In genomic region chr22:32752868-32753520, GRCh38 we compare ENCODE assay signal across 16 cellular contexts. TPM values are rescaled to one million over a fixed set of nuclear protein-coding genes. Genes with fewer than 3 reads are reported as not detected.
DNase-seq lines count a peak whose midpoint lies in the region; ATAC-seq and TF ChIP-seq lines count a peak whose summit lies in the region.
"Had no signal": no experiment of that assay in that cellular context is flagged by ENCODE, and none has a peak within 500 bp of the region (broad histone marks: within the 10 kb centered on the region; RNA-seq: fewer than 3 reads in every experiment).

No MANE protein-coding gene starts in this region.

- H3K36me3 Mint-ChIP-seq in activated naive CD4-positive, alpha-beta T cell treated with anti-CD3 and anti-CD28 coated beads, Interleukin-2, amount 50 U/mL, for 72 hours = no peaks in the 10 kb centered on the region

- peak overlapping the region; percentile 42 for H3K18ac ChIP-seq in trophoblast cell (ENCODE audit: low read length)

- peak overlapping the region; percentile 71 for H2AK5ac ChIP-seq in trophoblast cell (ENCODE audit: low read length)

- DNase-seq in AG08396 (ENCODE audit: low spot score) (peak; percentile 21), MV-4-11 (lab: John Stamatoyannopoulos, UW) (peak; percentile 45), fibroblast of the aortic adventitia (ENCODE audit: low read depth) (peak; percentile 41), trophoblast cell (no peak), Kasumi-1 (lab: John Stamatoyannopoulos, UW) (no peak), Ammon's horn (ENCODE audit: low spot score) (no peak)
- DNase-seq in activated naive CD4-positive, alpha-beta T cell treated with anti-CD3 and anti-CD28 coated beads, Interleukin-2, amount 50 U/mL, for 72 hours (ENCODE audit: low spot score in 2 of 2) = no peak
- no peak for DNase-seq in activated CD4-positive, alpha-beta T cell treated with anti-CD3 and anti-CD28 coated beads for 48 hours
- DNase-seq: DMS153; NCI-H1105 treated with DMSO at 0.1 percent for 48 hours; NCI-H446 treated with DMSO at 0.1 percent for 48 hours; stimulated activated CD4-positive, alpha-beta T cell treated with anti-CD3 and anti-CD28 coated beads, Interleukin-15, amount 100 ng/mL, for 24 hours; upper lobe of right lung had no signal

- WGBS in trophoblast cell (ENCODE audit: extremely low coverage, insufficient coverage, insufficient read length) = no CpG with 5 or more reads among the region's 10 CpGs

- H3K9me3 Mint-ChIP-seq in activated naive CD4-positive, alpha-beta T cell treated with anti-CD3 and anti-CD28 coated beads, Interleukin-2, amount 50 U/mL, for 72 hours = no peaks in the 10 kb centered on the region
- H3K9me3 Mint-ChIP-seq: HFFc6 had no signal

- H2AFZ ChIP-seq in trophoblast cell (ENCODE audit: insufficient read depth, low read length, poor library complexity) = no peak overlapping the region

- no peak overlapping the region for H3K4me2 ChIP-seq in trophoblast cell (ENCODE audit: low read length)

- no peak overlapping the region for H3K27ac ChIP-seq in trophoblast cell (ENCODE audit: low read depth, low read length)
- H3K27ac ChIP-seq: neutrophil, upper lobe of right lung had no signal

- peaks cover 26 to 31% of the 10 kb centered on the region in 2 experiments for H3K4me1 ChIP-seq in trophoblast cell (ENCODE audit: control insufficient read depth in 1 of 2, insufficient read depth in 2 of 2, low read length in 2 of 2)

- no peak overlapping the region for H3K27ac Mint-ChIP-seq in activated naive CD4-positive, alpha-beta T cell treated with anti-CD3 and anti-CD28 coated beads, Interleukin-2, amount 50 U/mL, for 72 hours
- H3K27ac Mint-ChIP-seq: HFFc6 had no signal

- H2BK12ac ChIP-seq in trophoblast cell (ENCODE audit: low read length) = peak overlapping the region; percentile 67

- ATAC-seq in activated naive CD4-positive, alpha-beta T cell treated with anti-CD3 and anti-CD28 coated beads, Interleukin-2, amount 50 U/mL, for 72 hours = no peak
- ATAC-seq: upper lobe of right lung had no signal

- no peak overlapping the region for H3K4me3 ChIP-seq in fibroblast of the aortic adventitia (ENCODE audit: low read depth, low read length)
- H3K4me3 ChIP-seq in trophoblast cell (ENCODE audit: low read depth, low read length) = no peak overlapping the region
- H3K4me3 ChIP-seq: lung, upper lobe of right lung had no signal

- peak overlapping the region; percentile 34 for H4K8ac ChIP-seq in trophoblast cell (ENCODE audit: low read depth, low read length)

- H3K27me3 ChIP-seq in trophoblast cell (ENCODE audit: insufficient read depth, low read length) = no peaks in the 10 kb centered on the region
- H3K27me3 ChIP-seq: neutrophil, upper lobe of right lung had no signal

- H2BK120ac ChIP-seq in trophoblast cell (ENCODE audit: insufficient read depth, low read length, poor library complexity) = peak overlapping the region; percentile 74

- no peaks in the 10 kb centered on the region for H3K79me2 ChIP-seq in trophoblast cell (ENCODE audit: control insufficient read depth, insufficient read depth, low read length, poor library complexity)

- H3K36me3 ChIP-seq in trophoblast cell (ENCODE audit: control insufficient read depth in 1 of 2, insufficient read depth in 2 of 2, low read length in 2 of 2) = no peaks in the 10 kb centered on the region
- H3K36me3 ChIP-seq: neutrophil, upper lobe of right lung had no signal

- H3K79me1 ChIP-seq in trophoblast cell (ENCODE audit: low read length) = peaks cover 22% of the 10 kb centered on the region

- H3K23ac ChIP-seq in trophoblast cell (ENCODE audit: low read length) = no peak overlapping the region

- H4K12ac ChIP-seq in trophoblast cell (ENCODE audit: low read depth, low read length) = no peak overlapping the region

- H3K9ac ChIP-seq in trophoblast cell (ENCODE audit: low read length) = no peak overlapping the region

- H3K9me3 ChIP-seq in trophoblast cell (ENCODE audit: insufficient read depth, low read depth, low read length) = no peaks in the 10 kb centered on the region
- H3K9me3 ChIP-seq: neutrophil, upper lobe of right lung had no signal

- peak overlapping the region; percentile 78 for H4K91ac ChIP-seq in trophoblast cell (ENCODE audit: low read depth, low read length)

- H2BK5ac ChIP-seq in trophoblast cell (ENCODE audit: low read depth, low read length, poor library complexity) = peak overlapping the region; percentile 34

- no peak for TF ChIP-seq CTCF in fibroblast of the aortic adventitia (IDR thresholded peaks at IDR 0.05; ENCODE audit: insufficient read depth, low read length)

- H3K14ac ChIP-seq in trophoblast cell (ENCODE audit: low read length) = peak overlapping the region; percentile 63

- peak overlapping the region; percentile 49 for H3K4ac ChIP-seq in trophoblast cell (ENCODE audit: low read depth, low read length)

RNA-seq across cellular contexts. Expression of gene TIMP3, which starts 48.5 kb away (rescaled TPM):
- 153 and 329 TPM in 2 replicates for total RNA-seq in fibroblast of the aortic adventitia (ENCODE audit: low replicate concordance)
- polyA plus RNA-seq in trophoblast cell (2013) = 973 and 1,084 TPM in 2 replicates
- not detected for total RNA-seq in activated naive CD4-positive, alpha-beta T cell treated with anti-CD3 and anti-CD28 coated beads, Interleukin-2, amount 50 U/mL, for 72 hours

Comparison
In these comparisons a context has a peak if more than half of its experiments do, and no peak if none do; other contexts are left out.
1. DNase-seq: peak in AG08396 (single experiment), MV-4-11 (single experiment) and fibroblast of the aortic adventitia (single experiment); none in trophoblast cell (0 of 2), Kasumi-1 (0 of 2), activated naive CD4-positive, alpha-beta T cell treated with anti-CD3 and anti-CD28 coated beads, Interleukin-2, amount 50 U/mL, for 72 hours (0 of 2), activated CD4-positive, alpha-beta T cell treated with anti-CD3 and anti-CD28 coated beads for 48 hours (single experiment) and Ammon's horn (single experiment).
2. RNA of gene TIMP3, which starts 48.5 kb away (total RNA-seq): 153 to 329 TPM in fibroblast of the aortic adventitia; not detected in activated naive CD4-positive, alpha-beta T cell treated with anti-CD3 and anti-CD28 coated beads, Interleukin-2, amount 50 U/mL, for 72 hours; every median in the first group is over 100 times any median in the second.